Comparison of ENCODE assay signal across 12 cellular contexts in the genomic region with DNA sequence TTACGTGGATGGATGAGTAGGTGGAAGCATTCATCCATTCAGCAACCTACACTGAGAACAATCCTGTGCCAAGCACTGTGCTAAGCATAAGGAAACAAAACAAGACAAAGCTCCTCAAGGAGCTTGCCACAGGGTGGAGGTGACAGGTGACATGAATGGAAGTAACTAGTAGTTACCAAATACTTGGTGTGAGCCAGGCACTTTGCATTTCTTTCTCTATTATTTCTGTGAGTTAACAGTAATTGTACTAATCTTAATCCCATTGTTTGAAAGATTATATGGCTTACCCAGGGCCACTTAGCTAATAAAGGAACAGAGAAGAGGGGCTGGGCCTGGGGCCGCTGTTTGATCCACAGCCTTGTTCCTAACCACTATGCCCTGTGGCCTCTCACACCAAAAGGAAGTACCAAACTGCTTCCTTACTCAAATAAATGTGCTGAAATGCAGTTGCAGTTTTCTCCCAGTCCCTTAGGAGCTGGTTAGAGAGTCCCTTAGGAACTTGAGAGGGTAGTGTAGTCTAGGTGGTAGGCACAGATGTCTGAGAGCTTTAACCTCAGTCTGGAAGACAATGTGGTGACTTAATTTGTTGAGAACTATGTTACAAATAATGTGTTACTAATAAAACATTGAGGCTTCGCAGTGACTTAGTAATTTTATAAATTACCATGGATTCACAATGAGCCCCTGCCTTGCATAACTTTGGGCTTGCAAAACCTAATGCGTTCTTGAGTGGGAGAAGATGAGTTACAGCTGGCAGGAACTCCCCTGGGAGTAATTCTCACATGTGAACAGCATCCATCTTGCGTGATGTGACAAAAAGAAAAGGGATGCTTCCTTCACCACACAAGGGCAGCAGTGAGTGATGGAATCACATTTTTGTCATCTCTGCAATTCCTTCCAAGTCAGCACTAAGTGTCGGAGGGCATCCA.
DNase-seq lines count a peak whose midpoint lies in the region; ATAC-seq and TF ChIP-seq lines count a peak whose summit lies in the region.
"Had no signal": no experiment of that assay in that cellular context is flagged by ENCODE, and none has a peak within 500 bp of the region (broad histone marks: within the 10 kb centered on the region; RNA-seq: fewer than 3 reads in every experiment).

No MANE protein-coding gene starts in this region.

- H3K4me1 Mint-ChIP-seq in effector memory CD8-positive, alpha-beta T cell (ENCODE audit: low read depth in 2 of 2) = no peaks in the 10 kb centered on the region
- H3K4me1 Mint-ChIP-seq in progenitor cell of endocrine pancreas (ENCODE audit: low read depth) = peaks cover 5% of the 10 kb centered on the region
- H3K4me1 Mint-ChIP-seq in activated T-cell treated with anti-CD3 and anti-CD28 coated beads, Interleukin-2, amount 50 U/mL, for 4 hours (ENCODE audit: low read depth) = no peaks in the 10 kb centered on the region
- H3K4me1 Mint-ChIP-seq: activated B cell treated with CpG ODN at 0.5 μM for 24 hours, natural killer cell had no signal

- H3K27ac Mint-ChIP-seq in effector memory CD8-positive, alpha-beta T cell = no peak overlapping the region
- H3K27ac Mint-ChIP-seq in progenitor cell of endocrine pancreas = no peak overlapping the region
- H3K27ac Mint-ChIP-seq: activated B cell treated with CpG ODN at 0.5 μM for 24 hours; natural killer cell; stimulated activated naive CD8-positive, alpha-beta T cell treated with anti-CD3 and anti-CD28 coated beads, Interleukin-15, Interleukin-2, amounts not matched to agents 100 ng/mL and 50 ng/mL, for 24 hours had no signal

- H3K79me2 ChIP-seq in DND-41 (ENCODE audit: insufficient read depth, low read length) = no peaks in the 10 kb centered on the region

- no peaks in the 10 kb centered on the region for H4K20me1 ChIP-seq in DND-41 (ENCODE audit: insufficient read depth, low read length)

- intact Hi-C loops in sciatic nerve (cut with DNase I) = loop anchor here (10.0 kb wide), 1 partner anchor 67 kb away; a partner anchor contains a TSS

- no peak for TF ChIP-seq EP300 in gastroesophageal sphincter (IDR thresholded peaks at IDR 0.05)

- H3K4me2 ChIP-seq in DND-41 (ENCODE audit: insufficient read depth, low read length) = no peak overlapping the region

- H3K4me3 ChIP-seq in DND-41 (ENCODE audit: low read depth in 1 of 2, low read length in 2 of 2) (no peak overlapping the region), gastroesophageal sphincter (no peak overlapping the region)

- TF ChIP-seq CTCF in DND-41 (IDR thresholded peaks at IDR 0.05; ENCODE audit: borderline replicate concordance, extremely low read depth, low read length, poor library complexity, severe bottlenecking) = no peak
- TF ChIP-seq CTCF in gastroesophageal sphincter (IDR thresholded peaks at IDR 0.05) = no peak
- no peak for TF ChIP-seq CTCF in progenitor cell of endocrine pancreas (IDR thresholded peaks at IDR 0.05; ENCODE audit: unreplicated experiment)

- ATAC-seq in DND-41 (ENCODE audit: insufficient read depth, low read depth) = peak; percentile 24; the same call in 1 of the 3 replicates
- ATAC-seq in gastroesophageal sphincter = peak; percentile 83
- peak; percentile 84 for ATAC-seq in sciatic nerve
- no peak for ATAC-seq in effector memory CD8-positive, alpha-beta T cell (replicated peaks)
- no peak for ATAC-seq in activated T-cell treated with anti-CD3 and anti-CD28 coated beads, Interleukin-2, amount 50 U/mL, for 4 hours
- ATAC-seq: natural killer cell had no signal

- H3K9me3 Mint-ChIP-seq in effector memory CD8-positive, alpha-beta T cell = no peaks in the 10 kb centered on the region
- H3K9me3 Mint-ChIP-seq in progenitor cell of endocrine pancreas (ENCODE audit: low read depth) = no peaks in the 10 kb centered on the region
- no peaks in the 10 kb centered on the region for H3K9me3 Mint-ChIP-seq in activated T-cell treated with anti-CD3 and anti-CD28 coated beads, Interleukin-2, amount 50 U/mL, for 4 hours
- H3K9me3 Mint-ChIP-seq: activated B cell treated with CpG ODN at 0.5 μM for 24 hours; natural killer cell; stimulated activated naive CD8-positive, alpha-beta T cell treated with anti-CD3 and anti-CD28 coated beads, Interleukin-15, Interleukin-2, amounts not matched to agents 100 ng/mL and 50 ng/mL, for 24 hours had no signal

- no peak for DNase-seq in DND-41
- DNase-seq in NOMO-1 treated with dmso at 0.1 percent for 144 hours (lab: John Stamatoyannopoulos, UW; ENCODE audit: unreplicated experiment) = peak; percentile 8
- DNase-seq in sciatic nerve (ENCODE audit: low spot score) = no peak
- no peak for DNase-seq in effector memory CD8-positive, alpha-beta T cell
- DNase-seq in progenitor cell of endocrine pancreas (ENCODE audit: low spot score, unreplicated experiment) = no peak
- no peak for DNase-seq in activated T-cell treated with anti-CD3 and anti-CD28 coated beads, Interleukin-2, amount 50 U/mL, for 4 hours
- no peak for DNase-seq in NCI-H774 (lab: John Stamatoyannopoulos, UW)
- DNase-seq: activated B cell treated with CpG ODN at 0.5 μM for 24 hours, cortex of kidney, natural killer cell had no signal

- H3K36me3 ChIP-seq in DND-41 (ENCODE audit: insufficient read depth, low read length) = peaks cover 50% of the 10 kb centered on the region
- H3K36me3 ChIP-seq in gastroesophageal sphincter = peaks cover 0 to 51% of the 10 kb centered on the region in 2 donors

- H3K4me3 Mint-ChIP-seq in effector memory CD8-positive, alpha-beta T cell = no peak overlapping the region
- H3K4me3 Mint-ChIP-seq in progenitor cell of endocrine pancreas (ENCODE audit: low read depth) = no peak overlapping the region
- no peak overlapping the region for H3K4me3 Mint-ChIP-seq in activated T-cell treated with anti-CD3 and anti-CD28 coated beads, Interleukin-2, amount 50 U/mL, for 4 hours
- H3K4me3 Mint-ChIP-seq: activated B cell treated with CpG ODN at 0.5 μM for 24 hours; natural killer cell; stimulated activated naive CD8-positive, alpha-beta T cell treated with anti-CD3 and anti-CD28 coated beads, Interleukin-15, Interleukin-2, amounts not matched to agents 100 ng/mL and 50 ng/mL, for 24 hours had no signal

- H3K27me3 Mint-ChIP-seq in effector memory CD8-positive, alpha-beta T cell = no peaks in the 10 kb centered on the region
- H3K27me3 Mint-ChIP-seq in progenitor cell of endocrine pancreas = no peaks in the 10 kb centered on the region
- H3K27me3 Mint-ChIP-seq in activated T-cell treated with anti-CD3 and anti-CD28 coated beads, Interleukin-2, amount 50 U/mL, for 4 hours (ENCODE audit: low read depth) = no peaks in the 10 kb centered on the region
- H3K27me3 Mint-ChIP-seq: activated B cell treated with CpG ODN at 0.5 μM for 24 hours; stimulated activated naive CD8-positive, alpha-beta T cell treated with anti-CD3 and anti-CD28 coated beads, Interleukin-15, Interleukin-2, amounts not matched to agents 100 ng/mL and 50 ng/mL, for 24 hours had no signal

- H3K27me3 ChIP-seq in DND-41 (ENCODE audit: insufficient read depth, low read length, poor library complexity) (no peaks in the 10 kb centered on the region), gastroesophageal sphincter (no peaks in the 10 kb centered on the region)

- H3K27ac ChIP-seq in DND-41 (ENCODE audit: low read length) (no peak overlapping the region), gastroesophageal sphincter (peak overlapping the region; percentile 20 to 76 (median 69))

- 17 to 59% methylated on average over 2 to 4 of the region's 6 CpGs for WGBS in gastroesophageal sphincter (ENCODE audit: low coverage in 1 of 2), 2 donors

- H3K36me3 Mint-ChIP-seq in effector memory CD8-positive, alpha-beta T cell (ENCODE audit: insufficient read depth) = no peaks in the 10 kb centered on the region
- peaks cover 29% of the 10 kb centered on the region for H3K36me3 Mint-ChIP-seq in progenitor cell of endocrine pancreas (ENCODE audit: insufficient read depth)
- peaks cover 14% of the 10 kb centered on the region for H3K36me3 Mint-ChIP-seq in activated T-cell treated with anti-CD3 and anti-CD28 coated beads, Interleukin-2, amount 50 U/mL, for 4 hours (ENCODE audit: insufficient read depth)
- H3K36me3 Mint-ChIP-seq: natural killer cell had no signal

- H3K4me1 ChIP-seq in DND-41 (ENCODE audit: insufficient read depth, low read length) = no peaks in the 10 kb centered on the region
- peaks cover 5 to 43% (median 10%) of the 10 kb centered on the region in 3 donors for H3K4me1 ChIP-seq in gastroesophageal sphincter

- no peak for TF ChIP-seq POLR2A in gastroesophageal sphincter (IDR thresholded peaks at IDR 0.05)

- no peak overlapping the region for H2AFZ ChIP-seq in DND-41 (ENCODE audit: low read depth, low read length)

- H3K9me3 ChIP-seq in DND-41 (ENCODE audit: insufficient read depth, low read length, severe bottlenecking) = no peaks in the 10 kb centered on the region
- H3K9me3 ChIP-seq in gastroesophageal sphincter = no peaks in the 10 kb centered on the region

- H3K9ac ChIP-seq in DND-41 (ENCODE audit: low read depth, low read length) = no peak overlapping the region

Comparison
In these comparisons a context has a peak if more than half of its experiments do, and no peak if none do; other contexts are left out.
1. ATAC-seq: peak in DND-41 (single experiment), gastroesophageal sphincter (single experiment) and sciatic nerve (single experiment); none in effector memory CD8-positive, alpha-beta T cell (single experiment) and activated T-cell treated with anti-CD3 and anti-CD28 coated beads, Interleukin-2, amount 50 U/mL, for 4 hours (0 of 2).